Comparison of ENCODE assay signal across 11 cellular contexts in genomic region chr11:130428692-130429681, GRCh38. TPM values are rescaled to one million over a fixed set of nuclear protein-coding genes. Genes with fewer than 3 reads are reported as not detected.
A peak's percentile ranks its signal among the peaks of the same experiment; 100 is the strongest.
DNase-seq lines count a peak whose midpoint lies in the region; ATAC-seq, FAIRE-seq and TF ChIP-seq lines count a peak whose summit lies in the region.
"Had no signal": no experiment of that assay in that cellular context is flagged by ENCODE, and none has a peak within 500 bp of the region (broad histone marks: within the 10 kb centered on the region; RNA-seq: fewer than 3 reads in every experiment).

No MANE protein-coding gene starts in this region.

- H4K91ac ChIP-seq in H1 (replicated peaks; ENCODE audit: insufficient read length, low read length) = peak overlapping the region; percentile 1

- no peaks in the 10 kb centered on the region for H3K36me3 ChIP-seq in H1 (ENCODE audit: control insufficient read depth in 2 of 4, insufficient read depth in 4 of 4, low read length in 3 of 4)

- peak; percentile 39 for FAIRE-seq in H1 (lab: Jason Lieb, UNC)
- FAIRE-seq: islet of Langerhans had no signal

- H3K56ac ChIP-seq in H1 (replicated peaks; ENCODE audit: insufficient read length, low read depth, low read length) = no peak overlapping the region

- DNase-seq in AG10803 (ENCODE audit: low read depth) (no peak), H1 (ENCODE audit: low read depth in 1 of 2, low spot score in 2 of 2) (no peak), neural crest cell (ENCODE audit: low read depth, low spot score) (no peak)
- no peak for DNase-seq in activated CD4-positive, CD25-positive, alpha-beta regulatory T cell treated with anti-CD3 and anti-CD28 coated beads, Interleukin-2, amount 50 U/mL, for 72 hours
- no peak for DNase-seq in stimulated activated CD4-positive, alpha-beta T cell treated with anti-CD3 and anti-CD28 coated beads, Interleukin-4, amount 100 ng/mL, for 1 hour
- no peak for DNase-seq in activated CD4-positive, CD25-positive, alpha-beta regulatory T cell (lab: John Stamatoyannopoulos, UW)
- DNase-seq: KBM-7, SIG-M5 had no signal

- H2BK120ac ChIP-seq in H1 (replicated peaks; ENCODE audit: low read depth, low read length) = no peak overlapping the region

- CTCF ChIA-PET in H1 (lab: Charles Lee; ENCODE audit: partially characterized antibody) = interaction anchor here (0.8 to 21.7 kb wide), 12 partner anchors 9 to 475 kb away, joined by 3 to 521 read pairs (median 5); partner anchors contain the start of gene ADAMTS15

- H2BK5ac ChIP-seq in H1 (ENCODE audit: low read depth, low read length) = no peak overlapping the region

- H2BK15ac ChIP-seq in H1 (ENCODE audit: low read length) = 0 out of 2 replicates have a peak overlapping the region, but pooled peaks have one; percentile 53

- H3K9me3 ChIP-seq in H1 (ENCODE audit: insufficient read depth in 2 of 2, low read depth in 1 of 2, low read length in 1 of 2) = no peaks in the 10 kb centered on the region

- TF ChIP-seq CTCF in AG10803 (conservative IDR thresholded peaks at IDR 0.05; ENCODE audit: low read length) = no peak
- peak in 2 of 3 experiments; percentile 4 to 39; a peak in 2 of 4 replicates for TF ChIP-seq CTCF in H1 (IDR thresholded peaks at IDR 0.05; ENCODE audit: control extremely low read depth in 1 of 3, insufficient read depth in 1 of 3, low read depth in 1 of 3, low read length in 3 of 3)
- no peak for TF ChIP-seq CTCF in neural crest cell (conservative IDR thresholded peaks at IDR 0.05)

- TF ChIP-seq RAD21 in H1 (IDR thresholded peaks at IDR 0.05 in 1 of 2, conservative IDR thresholded peaks at IDR 0.05 in 1 of 2; ENCODE audit: low read depth in 2 of 2, low read length in 2 of 2) = peak; percentile 37 to 39

- no peaks in the 10 kb centered on the region for H3K79me2 ChIP-seq in H1 (ENCODE audit: control insufficient read depth in 1 of 2, insufficient read depth in 2 of 2, low read length in 2 of 2)

- H3K9me3 Mint-ChIP-seq in IgD-negative memory B cell (no peaks in the 10 kb centered on the region), neural crest cell (no peaks in the 10 kb centered on the region)

- peaks cover 9% of the 10 kb centered on the region; the same call in 1 of the 2 replicates for H3K23me2 ChIP-seq in H1 (ENCODE audit: low read depth, low read length)

- no peak overlapping the region for H3K14ac ChIP-seq in H1 (ENCODE audit: insufficient read length)

- H3K4me3 Mint-ChIP-seq in IgD-negative memory B cell = peak overlapping the region; percentile 32 to 89 (median 77)
- H3K4me3 Mint-ChIP-seq in neural crest cell = peak overlapping the region; percentile 88

- no peak overlapping the region for H3K27ac ChIP-seq in H1 (ENCODE audit: low read depth, low read length)

- no peaks in the 10 kb centered on the region; the same call in 1 of the 2 replicates for H3K79me1 ChIP-seq in H1 (ENCODE audit: low read depth, low read length)

- peak overlapping the region; percentile 34; the same call in 1 of the 2 replicates for H2BK20ac ChIP-seq in H1 (ENCODE audit: low read length)

- no peak overlapping the region for H4K8ac ChIP-seq in H1 (ENCODE audit: extremely low read depth, insufficient read depth, low read length)

- peak overlapping the region; percentile 25 for H3K18ac ChIP-seq in H1 (ENCODE audit: extremely low read depth, low read length)

- ATAC-seq in HG02642 (IDR thresholded peaks at IDR 0.05; ENCODE audit: poor library complexity, unreplicated experiment) = no peak

- no peak overlapping the region for H4K5ac ChIP-seq in H1 (ENCODE audit: insufficient read length, low read depth, low read length)

- H4K20me1 ChIP-seq in H1 (replicated peaks in 1 of 2; ENCODE audit: control insufficient read depth in 1 of 2, insufficient read depth in 2 of 2, low read length in 2 of 2) = no peaks in the 10 kb centered on the region

- peaks cover 0 to 13% (median 9%) of the 10 kb centered on the region in 4 experiments; a peak in 6 of 7 replicates for H3K4me1 ChIP-seq in H1 (replicated peaks in 1 of 4; ENCODE audit: control insufficient read depth in 3 of 4, insufficient read depth in 4 of 4, low read length in 3 of 4)

- H3K27me3 Mint-ChIP-seq in IgD-negative memory B cell (peaks cover 47% of the 10 kb centered on the region), neural crest cell (ENCODE audit: low read depth) (peaks cover 70% of the 10 kb centered on the region)

- 32% methylated on average over 15 of the region's 19 CpGs; no CpG with 5 or more reads in 1 of the 2 experiments for WGBS in H1 (ENCODE audit: extremely low coverage in 1 of 2, insufficient coverage in 1 of 2, insufficient read length in 1 of 2, insufficient replicate concordance in 2 of 2, low coverage in 1 of 2, low lambda C conversion rate in 2 of 2, missing lambda C conversion rate in 1 of 2), 2 experiments

- no peak overlapping the region for H3K23ac ChIP-seq in H1 (ENCODE audit: insufficient read length)

- peaks cover 0 to 9% (median 8%) of the 10 kb centered on the region in 3 donors for H3K4me1 Mint-ChIP-seq in IgD-negative memory B cell
- peaks cover 14% of the 10 kb centered on the region for H3K4me1 Mint-ChIP-seq in neural crest cell

- peak overlapping the region; percentile 71 to 74 for H3K4me2 ChIP-seq in H1 (ENCODE audit: insufficient read depth in 1 of 2, low read depth in 2 of 2, low read length in 2 of 2)

- no peak overlapping the region for H3K27ac Mint-ChIP-seq in IgD-negative memory B cell
- no peak overlapping the region for H3K27ac Mint-ChIP-seq in neural crest cell (ENCODE audit: unreplicated experiment)

- H3K4me3 ChIP-seq in AG10803 (ENCODE audit: low read length) (peak overlapping the region; percentile 17), H1 (ENCODE audit: extremely low read depth in 1 of 4, insufficient read depth in 2 of 4, low read depth in 3 of 4, low read length in 4 of 4) (peak overlapping the region; percentile 40 to 71 (median 42))

- TF ChIP-seq POLR2A in H1 (IDR thresholded peaks at IDR 0.05; ENCODE audit: control extremely low read depth in 1 of 2, low read depth in 2 of 2, low read length in 2 of 2) = no peak

- H3K36me3 Mint-ChIP-seq in IgD-negative memory B cell = no peaks in the 10 kb centered on the region
- H3K36me3 Mint-ChIP-seq in neural crest cell (ENCODE audit: low read depth) = no peaks in the 10 kb centered on the region

- H2BK12ac ChIP-seq in H1 (ENCODE audit: low read depth, low read length) = peak overlapping the region; percentile 87; the same call in 1 of the 2 replicates

- peak overlapping the region; percentile 34; the same call in 1 of the 2 replicates for H2AK5ac ChIP-seq in H1 (ENCODE audit: low read depth, low read length)

- peaks cover 2 to 38% (median 37%) of the 10 kb centered on the region in 4 experiments for H3K27me3 ChIP-seq in H1 (replicated peaks in 1 of 4; ENCODE audit: control insufficient read depth in 3 of 4, extremely low read depth in 1 of 4, insufficient read depth in 3 of 4, low read length in 3 of 4)

- POLR2A ChIA-PET in H1 (lab: Charles Lee; ENCODE audit: partially characterized antibody) = interaction anchor here (1.1 to 1.2 kb wide), 2 partner anchors 9 to 437 kb away, joined by 3 read pairs; no protein-coding TSS in a partner anchor

- H3K4ac ChIP-seq in H1 (replicated peaks; ENCODE audit: insufficient read length, low read depth, low read length) = no peak overlapping the region

- no peak overlapping the region for H3K9ac ChIP-seq in H1 (replicated peaks in 1 of 4; ENCODE audit: extremely low read depth in 1 of 4, low read depth in 3 of 4, low read length in 3 of 4)

- H2AFZ ChIP-seq in H1 (ENCODE audit: low read length) = no peak overlapping the region

- TF ChIP-seq EP300 in H1 (IDR thresholded peaks at IDR 0.05; ENCODE audit: borderline replicate concordance in 1 of 2, low read depth in 2 of 2, low read length in 2 of 2) = no peak

TF ChIP-seq in H1, 55 proteins besides CTCF, POLR2A, EP300 and RAD21:
- TF ChIP-seq SIX5 (IDR thresholded peaks at IDR 0.05; ENCODE audit: low read depth, low read length) = no peak
- peak; percentile 29 for TF ChIP-seq EZH2 (IDR thresholded peaks at IDR 0.05; ENCODE audit: low read depth, low read length, severe bottlenecking)
TF ChIP-seq in H1: peak in this region for 1.

RNA-seq across cellular contexts. Expression of gene ADAMTS8, which starts 0.6 kb away (rescaled TPM):
- polyA plus RNA-seq in IgD-negative memory B cell (not detected), H1 (2011; rRNA removed) (9.3 and 11.1 TPM in 2 replicates)
- 15.5 and 16.6 TPM in 2 replicates for total RNA-seq in H1 (2021; fragmentation: NEBNext Ultra II Directional; extraction: Animal tissue kit (Norgen Biotek cat#: 25700))
- 10.5 TPM for polyA plus RNA-seq in H1 (2011; cell fraction: cytosol; rRNA removed)
- 13.6 TPM for polyA plus RNA-seq in H1 (2011; cell fraction: nucleus; rRNA removed)
- polyA plus RNA-seq in H1 (2012, experiment 1 of 2) = 11.6 to 13.7 TPM (median 13.3 TPM) in 4 replicates
- polyA plus RNA-seq in H1 (2012, experiment 2 of 2) = 15.3 TPM
- polyA plus RNA-seq in H1 (2013, experiment 1 of 2) = 14.9 TPM
- polyA plus RNA-seq in H1 (2013, experiment 2 of 2) = 14.2 TPM
- 8.3 and 9.9 TPM in 2 replicates for polyA minus RNA-seq in H1 (2011; rRNA and poly(A)+ RNA removed)
- 10.7 TPM for polyA minus RNA-seq in H1 (2011; cell fraction: cytosol; rRNA and poly(A)+ RNA removed)
- polyA minus RNA-seq in H1 (2011; cell fraction: nucleus; rRNA and poly(A)+ RNA removed) = 5.7 TPM
- total RNA-seq in neural crest cell = 0.21 TPM in 1 of 2 replicates, not detected in the other

RNA-seq across cellular contexts. Expression of gene ADAMTS15, which starts 19.5 kb away (rescaled TPM):
- polyA plus RNA-seq in IgD-negative memory B cell = not detected
- total RNA-seq in H1 (2021; fragmentation: NEBNext Ultra II Directional; extraction: Animal tissue kit (Norgen Biotek cat#: 25700)) = 4.7 and 4.9 TPM in 2 replicates
- polyA plus RNA-seq in H1 (2011; rRNA removed) = 1.7 and 2.3 TPM in 2 replicates
- 1.4 TPM for polyA plus RNA-seq in H1 (2011; cell fraction: cytosol; rRNA removed)
- polyA plus RNA-seq in H1 (2011; cell fraction: nucleus; rRNA removed) = 3.5 TPM
- polyA plus RNA-seq in H1 (2012, experiment 1 of 2) = 1.7 to 2.6 TPM (median 2.4 TPM) in 4 replicates
- polyA plus RNA-seq in H1 (2012, experiment 2 of 2) = 2.0 TPM
- polyA plus RNA-seq in H1 (2013, experiment 1 of 2) = 5.1 TPM
- polyA plus RNA-seq in H1 (2013, experiment 2 of 2) = 4.3 TPM
- polyA minus RNA-seq in H1 (2011; rRNA and poly(A)+ RNA removed) = 3.4 and 3.8 TPM in 2 replicates
- 2.5 TPM for polyA minus RNA-seq in H1 (2011; cell fraction: cytosol; rRNA and poly(A)+ RNA removed)
- 2.1 TPM for polyA minus RNA-seq in H1 (2011; cell fraction: nucleus; rRNA and poly(A)+ RNA removed)
- total RNA-seq in neural crest cell = 7.5 and 7.7 TPM in 2 replicates

Comparison
In these comparisons a context has a peak if more than half of its experiments do, and no peak if none do; other contexts are left out.
1. CTCF ChIP-seq: peak in H1 (2 of 3); none in AG10803 (single experiment) and neural crest cell (single experiment).
2. RNA of gene ADAMTS8, which starts 0.6 kb away (total RNA-seq): 15.5 to 16.6 TPM in H1; 0.21 TPM in neural crest cell; every median in the first group is over 10 times any median in the second.